In the genomic region with DNA sequence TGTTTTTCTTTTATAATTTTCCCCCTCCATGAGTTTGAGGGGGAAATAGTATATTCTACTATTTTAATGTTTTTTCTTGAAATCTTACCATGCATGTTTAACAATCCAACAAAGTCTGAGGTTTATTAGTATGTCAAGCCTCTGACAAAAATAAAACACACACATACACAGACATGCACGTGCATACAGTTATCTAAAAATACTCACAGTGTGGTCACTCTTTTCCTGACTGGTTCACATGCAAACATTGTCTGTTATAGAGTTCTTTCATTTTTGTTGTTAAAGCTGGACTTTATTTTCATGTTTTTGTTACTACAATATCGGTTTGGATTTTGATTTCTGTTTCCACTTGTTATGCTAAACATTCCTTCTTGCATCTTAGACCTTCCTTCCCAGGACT, we compare ENCODE assay signal across 25 cellular contexts. TPM values are rescaled to one million over a fixed set of nuclear protein-coding genes. Genes with fewer than 3 reads are reported as not detected.
"Had no signal": no experiment of that assay in that cellular context is flagged by ENCODE, and none has a peak within 500 bp of the region (broad histone marks: within the 10 kb centered on the region; RNA-seq: fewer than 3 reads in every experiment).

No MANE protein-coding gene starts in this region.

- H3K4me3 ChIP-seq: breast epithelium, Peyer's patch, SJSA1 had no signal

- H3K9me3 ChIP-seq: breast epithelium, Peyer's patch, SJSA1 had no signal

- ATAC-seq: activated CD8-positive, alpha-beta T cell treated with anti-CD3 and anti-CD28 coated beads, Interleukin-2, amount 10 ng/mL, durations not matched to agents 7 days and 5 days; SK-N-SH treated with all-trans-retinoic acid at 6 μM for 48 hours; WTC11 had no signal

- H3K27me3 ChIP-seq: breast epithelium, Peyer's patch had no signal

- H3K27ac ChIP-seq: breast epithelium, Peyer's patch, RWPE1, SJSA1 had no signal

- H3K36me3 ChIP-seq: breast epithelium, Peyer's patch, SJSA1 had no signal

- DNase-seq: activated CD4-positive, alpha-beta T cell treated with anti-CD3 and anti-CD28 coated beads for 48 hours; activated CD4-positive, alpha-beta T cell treated with anti-CD3 and anti-CD28 coated beads, Interleukin-2, amount 50 U/mL, for 4 hours; activated CD4-positive, CD25-positive, alpha-beta regulatory T cell treated with anti-CD3 and anti-CD28 coated beads, Interleukin-2, amount 50 U/mL, for 72 hours; activated CD8-positive, alpha-beta T cell treated with anti-CD3 and anti-CD28 coated beads, Interleukin-2, amount 10 ng/mL, durations not matched to agents 7 days and 5 days; activated effector memory CD4-positive, alpha-beta T cell treated with Interleukin-2 at 50 U/mL for 16 hours; activated naive CD4-positive, alpha-beta T cell; activated T-cell treated with anti-CD3 and anti-CD28 coated beads, Interleukin-2, amount 50 U/mL, for 24 hours; aorta; caudate nucleus; NCI-H1092 treated with DMSO at 0.1 percent for 48 hours; NCI-H1417 treated with DMSO at 0.1 percent for 48 hours; NCI-H1694; NCI-H2029 treated with DMSO at 0.1 percent for 48 hours; NCI-H510A treated with DMSO at 0.1 percent for 48 hours; NCI-H69; Peyer's patch; Right ventricle myocardium superior had no signal

- H3K4me1 ChIP-seq: breast epithelium, Peyer's patch, SJSA1 had no signal

RNA-seq across cellular contexts. Expression of a gene that starts 30.7 kb away (rescaled TPM):
- total RNA-seq: activated CD8-positive, alpha-beta T cell treated with anti-CD3 and anti-CD28 coated beads, Interleukin-2, amount 10 ng/mL, durations not matched to agents 7 days and 5 days; activated T-helper 1 cell treated with anti-CD3 and anti-CD28 coated beads, Interleukin-12 subunit alpha, Interleukin-12 subunit beta, Interleukin-2, Interleukin-4 antibody, amounts not matched to agents 30 ng/mL and 10 ng/mL and 1 ng/mL, durations not matched to agents 14 hours and 24 hours and 36 hours; LHCN-M2; M059J; Peyer's patch; SJSA1 had no signal
- polyA plus RNA-seq: aorta had no signal
